1 cellular context compared by ENCODE assay signal in the genomic region with DNA sequence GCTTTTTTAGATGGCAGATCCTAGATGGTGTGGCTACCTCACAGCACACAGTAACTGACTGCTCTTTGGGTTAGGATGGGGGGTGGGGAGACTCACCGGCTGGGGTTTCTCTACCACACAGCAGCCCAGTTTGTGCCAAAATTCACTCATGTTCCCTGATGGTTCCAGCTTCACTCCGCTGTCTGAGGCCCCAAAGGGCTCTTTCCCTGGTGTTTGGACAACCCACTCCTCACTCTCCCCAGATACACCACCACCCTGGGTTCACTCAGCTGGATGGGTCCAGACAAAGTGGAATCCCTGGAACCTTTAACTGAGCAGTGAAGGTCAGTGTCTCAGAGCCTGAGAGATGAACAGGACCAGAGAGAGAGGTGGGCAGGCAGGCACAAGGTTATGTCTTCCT.
TF ChIP-seq lines count a peak whose summit lies in the region.

No MANE protein-coding gene starts in this region.

TF ChIP-seq in HepG2, 621 proteins besides CTCF, POLR2A, EP300 and RAD21:
- TF ChIP-seq CBX5 (CRISPR knock-in tag; IDR thresholded peaks at IDR 0.05; ENCODE audit: borderline replicate concordance) (no peak), ZFP36L1 (CRISPR knock-in tag; IDR thresholded peaks at IDR 0.05) (no peak), ATF1 (CRISPR knock-in tag; IDR thresholded peaks at IDR 0.05) (no peak), KDM5B (CRISPR knock-in tag; IDR thresholded peaks at IDR 0.05; ENCODE audit: borderline replicate concordance) (no peak), FOXA3 (CRISPR knock-in tag; IDR thresholded peaks at IDR 0.05) (no peak), ZNF841 (CRISPR knock-in tag; IDR thresholded peaks at IDR 0.05; ENCODE audit: borderline replicate concordance) (no peak), ZNF782 (CRISPR knock-in tag; IDR thresholded peaks at IDR 0.05; ENCODE audit: borderline replicate concordance) (no peak), DMAP1 (CRISPR knock-in tag; IDR thresholded peaks at IDR 0.05) (no peak), ZBTB21 (CRISPR knock-in tag; IDR thresholded peaks at IDR 0.05) (no peak)
- TF ChIP-seq, protein P1, sequence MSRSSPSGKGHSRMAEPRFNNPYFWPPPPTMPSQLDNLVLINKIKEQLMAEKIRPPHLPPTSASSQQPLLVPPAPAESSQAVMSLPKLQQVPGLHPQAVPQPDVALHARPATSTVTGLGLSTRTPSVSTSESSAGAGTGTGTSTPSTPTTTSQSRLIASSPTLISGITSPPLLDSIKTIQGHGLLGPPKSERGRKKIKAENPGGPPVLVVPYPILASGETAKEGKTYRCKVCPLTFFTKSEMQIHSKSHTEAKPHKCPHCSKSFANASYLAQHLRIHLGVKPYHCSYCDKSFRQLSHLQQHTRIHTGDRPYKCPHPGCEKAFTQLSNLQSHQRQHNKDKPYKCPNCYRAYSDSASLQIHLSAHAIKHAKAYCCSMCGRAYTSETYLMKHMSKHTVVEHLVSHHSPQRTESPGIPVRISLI (CRISPR knock-in tag; IDR thresholded peaks at IDR 0.05; ENCODE audit: borderline replicate concordance) = no peak
- TF ChIP-seq, protein P2, sequence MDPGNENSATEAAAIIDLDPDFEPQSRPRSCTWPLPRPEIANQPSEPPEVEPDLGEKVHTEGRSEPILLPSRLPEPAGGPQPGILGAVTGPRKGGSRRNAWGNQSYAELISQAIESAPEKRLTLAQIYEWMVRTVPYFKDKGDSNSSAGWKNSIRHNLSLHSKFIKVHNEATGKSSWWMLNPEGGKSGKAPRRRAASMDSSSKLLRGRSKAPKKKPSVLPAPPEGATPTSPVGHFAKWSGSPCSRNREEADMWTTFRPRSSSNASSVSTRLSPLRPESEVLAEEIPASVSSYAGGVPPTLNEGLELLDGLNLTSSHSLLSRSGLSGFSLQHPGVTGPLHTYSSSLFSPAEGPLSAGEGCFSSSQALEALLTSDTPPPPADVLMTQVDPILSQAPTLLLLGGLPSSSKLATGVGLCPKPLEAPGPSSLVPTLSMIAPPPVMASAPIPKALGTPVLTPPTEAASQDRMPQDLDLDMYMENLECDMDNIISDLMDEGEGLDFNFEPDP (CRISPR knock-in tag; conservative IDR thresholded peaks at IDR 0.05) = no peak
TF ChIP-seq in HepG2: peak in this region for 0.
